ENCODE assay signal across 2 cellular contexts in genomic region chr20:44402391-44403193, GRCh38.
A peak's percentile ranks its signal among the peaks of the same experiment; 100 is the strongest.
TF ChIP-seq lines count a peak whose summit lies in the region.

No MANE protein-coding gene starts in this region.

TF ChIP-seq in SK-N-SH treated with all-trans-retinoic acid at 6 μM for 48 hours, 23 proteins besides CTCF, POLR2A, EP300 and RAD21 (continued from another document):
- TF ChIP-seq, protein P1, sequence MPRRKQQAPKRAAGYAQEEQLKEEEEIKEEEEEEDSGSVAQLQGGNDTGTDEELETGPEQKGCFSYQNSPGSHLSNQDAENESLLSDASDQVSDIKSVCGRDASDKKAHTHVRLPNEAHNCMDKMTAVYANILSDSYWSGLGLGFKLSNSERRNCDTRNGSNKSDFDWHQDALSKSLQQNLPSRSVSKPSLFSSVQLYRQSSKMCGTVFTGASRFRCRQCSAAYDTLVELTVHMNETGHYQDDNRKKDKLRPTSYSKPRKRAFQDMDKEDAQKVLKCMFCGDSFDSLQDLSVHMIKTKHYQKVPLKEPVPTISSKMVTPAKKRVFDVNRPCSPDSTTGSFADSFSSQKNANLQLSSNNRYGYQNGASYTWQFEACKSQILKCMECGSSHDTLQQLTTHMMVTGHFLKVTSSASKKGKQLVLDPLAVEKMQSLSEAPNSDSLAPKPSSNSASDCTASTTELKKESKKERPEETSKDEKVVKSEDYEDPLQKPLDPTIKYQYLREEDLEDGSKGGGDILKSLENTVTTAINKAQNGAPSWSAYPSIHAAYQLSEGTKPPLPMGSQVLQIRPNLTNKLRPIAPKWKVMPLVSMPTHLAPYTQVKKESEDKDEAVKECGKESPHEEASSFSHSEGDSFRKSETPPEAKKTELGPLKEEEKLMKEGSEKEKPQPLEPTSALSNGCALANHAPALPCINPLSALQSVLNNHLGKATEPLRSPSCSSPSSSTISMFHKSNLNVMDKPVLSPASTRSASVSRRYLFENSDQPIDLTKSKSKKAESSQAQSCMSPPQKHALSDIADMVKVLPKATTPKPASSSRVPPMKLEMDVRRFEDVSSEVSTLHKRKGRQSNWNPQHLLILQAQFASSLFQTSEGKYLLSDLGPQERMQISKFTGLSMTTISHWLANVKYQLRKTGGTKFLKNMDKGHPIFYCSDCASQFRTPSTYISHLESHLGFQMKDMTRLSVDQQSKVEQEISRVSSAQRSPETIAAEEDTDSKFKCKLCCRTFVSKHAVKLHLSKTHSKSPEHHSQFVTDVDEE (CRISPR knock-in tag; IDR thresholded peaks at IDR 0.05), result no peak
- TF ChIP-seq GLIS3 (CRISPR knock-in tag; IDR thresholded peaks at IDR 0.05) (no peak), ZC3H10 (CRISPR knock-in tag; IDR thresholded peaks at IDR 0.05) (no peak), BACH2 (CRISPR knock-in tag; IDR thresholded peaks at IDR 0.05; ENCODE audit: borderline replicate concordance) (no peak), TCF4 (CRISPR knock-in tag; IDR thresholded peaks at IDR 0.05; ENCODE audit: borderline replicate concordance) (no peak)

TF ChIP-seq in HepG2, 621 proteins besides CTCF, POLR2A, EP300 and RAD21 (continued from another document and continues in another):
- TF ChIP-seq NFE2L1 (CRISPR knock-in tag; IDR thresholded peaks at IDR 0.05; ENCODE audit: borderline replicate concordance) (peak; percentile 79; the same call in 1 of the 2 replicates), NONO (IDR thresholded peaks at IDR 0.05) (no peak), NONO (CRISPR knock-in tag; conservative IDR thresholded peaks at IDR 0.05) (0 out of 2 replicates have a peak, but pooled peaks have one; percentile 24), KLF13 (CRISPR knock-in tag; IDR thresholded peaks at IDR 0.05) (no peak), RARG (CRISPR knock-in tag; IDR thresholded peaks at IDR 0.05; ENCODE audit: low read depth) (no peak; the same call in 1 of the 2 replicates), RFX3 (CRISPR knock-in tag; IDR thresholded peaks at IDR 0.05) (no peak), ZSCAN29 (CRISPR knock-in tag; conservative IDR thresholded peaks at IDR 0.05) (peak; percentile 82), SP2 (CRISPR knock-in tag; IDR thresholded peaks at IDR 0.05) (0 out of 2 replicates have a peak, but pooled peaks have one; percentile 40), MED13 (CRISPR knock-in tag; IDR thresholded peaks at IDR 0.05) (no peak), ZNF709 (CRISPR knock-in tag; IDR thresholded peaks at IDR 0.05) (peak; percentile 28; the same call in 1 of the 2 replicates), ZNF704 (CRISPR knock-in tag; IDR thresholded peaks at IDR 0.05; ENCODE audit: borderline replicate concordance) (no peak; the same call in 1 of the 2 replicates), ZNF343 (CRISPR knock-in tag; IDR thresholded peaks at IDR 0.05) (peak; percentile 95), KMT2A (CRISPR knock-in tag; IDR thresholded peaks at IDR 0.05) (no peak; the same call in 1 of the 2 replicates), DBP (CRISPR knock-in tag; IDR thresholded peaks at IDR 0.05; ENCODE audit: not compliant biosample characterization) (no peak), ZFP82 (CRISPR knock-in tag; IDR thresholded peaks at IDR 0.05; ENCODE audit: borderline replicate concordance) (no peak; the same call in 1 of the 2 replicates), ZBTB44 (CRISPR knock-in tag; IDR thresholded peaks at IDR 0.05) (no peak), ZNF292 (CRISPR knock-in tag; IDR thresholded peaks at IDR 0.05; ENCODE audit: borderline replicate concordance, low read depth) (peak; percentile 58; the same call in 1 of the 2 replicates), ZNF10 (CRISPR knock-in tag; IDR thresholded peaks at IDR 0.05; ENCODE audit: borderline replicate concordance, low read depth) (no peak), ZNF136 (CRISPR knock-in tag; IDR thresholded peaks at IDR 0.05; ENCODE audit: low read depth) (no peak), ZNF253 (CRISPR knock-in tag; IDR thresholded peaks at IDR 0.05; ENCODE audit: borderline replicate concordance) (0 out of 2 replicates have a peak, but pooled peaks have one; percentile 13), ZNF234 (CRISPR knock-in tag; conservative IDR thresholded peaks at IDR 0.05) (0 out of 2 replicates have a peak, but pooled peaks have one; percentile 48), ZNF329 (CRISPR knock-in tag; IDR thresholded peaks at IDR 0.05; ENCODE audit: low read depth) (no peak), ZNF747 (CRISPR knock-in tag; IDR thresholded peaks at IDR 0.05; ENCODE audit: borderline replicate concordance) (no peak), ZBED4 (CRISPR knock-in tag; IDR thresholded peaks at IDR 0.05; ENCODE audit: borderline replicate concordance) (0 out of 2 replicates have a peak, but pooled peaks have one; percentile 60), ZNF317 (CRISPR knock-in tag; IDR thresholded peaks at IDR 0.05) (no peak; the same call in 1 of the 2 replicates), NR3C1 (CRISPR knock-in tag; IDR thresholded peaks at IDR 0.05) (no peak), ZNF224 (CRISPR knock-in tag; IDR thresholded peaks at IDR 0.05) (no peak), ZNF737 (CRISPR knock-in tag; IDR thresholded peaks at IDR 0.05; ENCODE audit: borderline replicate concordance) (peak; percentile 38; the same call in 1 of the 2 replicates)
- TF ChIP-seq, protein P2, sequence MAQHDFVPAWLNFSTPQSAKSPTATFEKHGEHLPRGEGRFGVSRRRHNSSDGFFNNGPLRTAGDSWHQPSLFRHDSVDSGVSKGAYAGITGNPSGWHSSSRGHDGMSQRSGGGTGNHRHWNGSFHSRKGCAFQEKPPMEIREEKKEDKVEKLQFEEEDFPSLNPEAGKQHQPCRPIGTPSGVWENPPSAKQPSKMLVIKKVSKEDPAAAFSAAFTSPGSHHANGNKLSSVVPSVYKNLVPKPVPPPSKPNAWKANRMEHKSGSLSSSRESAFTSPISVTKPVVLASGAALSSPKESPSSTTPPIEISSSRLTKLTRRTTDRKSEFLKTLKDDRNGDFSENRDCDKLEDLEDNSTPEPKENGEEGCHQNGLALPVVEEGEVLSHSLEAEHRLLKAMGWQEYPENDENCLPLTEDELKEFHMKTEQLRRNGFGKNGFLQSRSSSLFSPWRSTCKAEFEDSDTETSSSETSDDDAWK (CRISPR knock-in tag; IDR thresholded peaks at IDR 0.05), result no peak
- TF ChIP-seq, protein P3, sequence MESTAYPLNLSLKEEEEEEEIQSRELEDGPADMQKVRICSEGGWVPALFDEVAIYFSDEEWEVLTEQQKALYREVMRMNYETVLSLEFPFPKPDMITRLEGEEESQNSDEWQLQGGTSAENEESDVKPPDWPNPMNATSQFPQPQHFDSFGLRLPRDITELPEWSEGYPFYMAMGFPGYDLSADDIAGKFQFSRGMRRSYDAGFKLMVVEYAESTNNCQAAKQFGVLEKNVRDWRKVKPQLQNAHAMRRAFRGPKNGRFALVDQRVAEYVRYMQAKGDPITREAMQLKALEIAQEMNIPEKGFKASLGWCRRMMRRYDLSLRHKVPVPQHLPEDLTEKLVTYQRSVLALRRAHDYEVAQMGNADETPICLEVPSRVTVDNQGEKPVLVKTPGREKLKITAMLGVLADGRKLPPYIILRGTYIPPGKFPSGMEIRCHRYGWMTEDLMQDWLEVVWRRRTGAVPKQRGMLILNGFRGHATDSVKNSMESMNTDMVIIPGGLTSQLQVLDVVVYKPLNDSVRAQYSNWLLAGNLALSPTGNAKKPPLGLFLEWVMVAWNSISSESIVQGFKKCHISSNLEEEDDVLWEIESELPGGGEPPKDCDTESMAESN (CRISPR knock-in tag; conservative IDR thresholded peaks at IDR 0.05), result no peak
- TF ChIP-seq, protein P4, sequence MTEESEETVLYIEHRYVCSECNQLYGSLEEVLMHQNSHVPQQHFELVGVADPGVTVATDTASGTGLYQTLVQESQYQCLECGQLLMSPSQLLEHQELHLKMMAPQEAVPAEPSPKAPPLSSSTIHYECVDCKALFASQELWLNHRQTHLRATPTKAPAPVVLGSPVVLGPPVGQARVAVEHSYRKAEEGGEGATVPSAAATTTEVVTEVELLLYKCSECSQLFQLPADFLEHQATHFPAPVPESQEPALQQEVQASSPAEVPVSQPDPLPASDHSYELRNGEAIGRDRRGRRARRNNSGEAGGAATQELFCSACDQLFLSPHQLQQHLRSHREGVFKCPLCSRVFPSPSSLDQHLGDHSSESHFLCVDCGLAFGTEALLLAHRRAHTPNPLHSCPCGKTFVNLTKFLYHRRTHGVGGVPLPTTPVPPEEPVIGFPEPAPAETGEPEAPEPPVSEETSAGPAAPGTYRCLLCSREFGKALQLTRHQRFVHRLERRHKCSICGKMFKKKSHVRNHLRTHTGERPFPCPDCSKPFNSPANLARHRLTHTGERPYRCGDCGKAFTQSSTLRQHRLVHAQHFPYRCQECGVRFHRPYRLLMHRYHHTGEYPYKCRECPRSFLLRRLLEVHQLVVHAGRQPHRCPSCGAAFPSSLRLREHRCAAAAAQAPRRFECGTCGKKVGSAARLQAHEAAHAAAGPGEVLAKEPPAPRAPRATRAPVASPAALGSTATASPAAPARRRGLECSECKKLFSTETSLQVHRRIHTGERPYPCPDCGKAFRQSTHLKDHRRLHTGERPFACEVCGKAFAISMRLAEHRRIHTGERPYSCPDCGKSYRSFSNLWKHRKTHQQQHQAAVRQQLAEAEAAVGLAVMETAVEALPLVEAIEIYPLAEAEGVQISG (CRISPR knock-in tag; IDR thresholded peaks at IDR 0.05), result peak; percentile 63; the same call in 1 of the 2 replicates
- TF ChIP-seq, protein P5, sequence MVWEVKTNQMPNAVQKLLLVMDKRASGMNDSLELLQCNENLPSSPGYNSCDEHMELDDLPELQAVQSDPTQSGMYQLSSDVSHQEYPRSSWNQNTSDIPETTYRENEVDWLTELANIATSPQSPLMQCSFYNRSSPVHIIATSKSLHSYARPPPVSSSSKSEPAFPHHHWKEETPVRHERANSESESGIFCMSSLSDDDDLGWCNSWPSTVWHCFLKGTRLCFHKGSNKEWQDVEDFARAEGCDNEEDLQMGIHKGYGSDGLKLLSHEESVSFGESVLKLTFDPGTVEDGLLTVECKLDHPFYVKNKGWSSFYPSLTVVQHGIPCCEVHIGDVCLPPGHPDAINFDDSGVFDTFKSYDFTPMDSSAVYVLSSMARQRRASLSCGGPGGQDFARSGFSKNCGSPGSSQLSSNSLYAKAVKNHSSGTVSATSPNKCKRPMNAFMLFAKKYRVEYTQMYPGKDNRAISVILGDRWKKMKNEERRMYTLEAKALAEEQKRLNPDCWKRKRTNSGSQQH (CRISPR knock-in tag; IDR thresholded peaks at IDR 0.05; ENCODE audit: low read depth), result peak; percentile 50; the same call in 1 of the 2 replicates
- TF ChIP-seq, protein P6, sequence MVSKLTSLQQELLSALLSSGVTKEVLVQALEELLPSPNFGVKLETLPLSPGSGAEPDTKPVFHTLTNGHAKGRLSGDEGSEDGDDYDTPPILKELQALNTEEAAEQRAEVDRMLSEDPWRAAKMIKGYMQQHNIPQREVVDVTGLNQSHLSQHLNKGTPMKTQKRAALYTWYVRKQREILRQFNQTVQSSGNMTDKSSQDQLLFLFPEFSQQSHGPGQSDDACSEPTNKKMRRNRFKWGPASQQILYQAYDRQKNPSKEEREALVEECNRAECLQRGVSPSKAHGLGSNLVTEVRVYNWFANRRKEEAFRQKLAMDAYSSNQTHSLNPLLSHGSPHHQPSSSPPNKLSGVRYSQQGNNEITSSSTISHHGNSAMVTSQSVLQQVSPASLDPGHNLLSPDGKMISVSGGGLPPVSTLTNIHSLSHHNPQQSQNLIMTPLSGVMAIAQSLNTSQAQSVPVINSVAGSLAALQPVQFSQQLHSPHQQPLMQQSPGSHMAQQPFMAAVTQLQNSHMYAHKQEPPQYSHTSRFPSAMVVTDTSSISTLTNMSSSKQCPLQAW (CRISPR knock-in tag; IDR thresholded peaks at IDR 0.05), result peak; percentile 66; the same call in 1 of the 2 replicates
